In genomic region chr21:33256019-33256418, GRCh38 we compare ENCODE assay signal across 1 cellular context.
TF ChIP-seq lines count a peak whose summit lies in the region.

No MANE protein-coding gene starts in this region.

TF ChIP-seq in GM23338, 12 proteins besides CTCF, POLR2A, EP300 and RAD21:
- TF ChIP-seq NANOG (IDR thresholded peaks at IDR 0.05; ENCODE audit: borderline replicate concordance) (no peak), STAT1 (IDR thresholded peaks at IDR 0.05; ENCODE audit: unreplicated experiment) (no peak), JUNB (IDR thresholded peaks at IDR 0.05; ENCODE audit: unreplicated experiment) (no peak), ZNF114 (CRISPR knock-in tag; IDR thresholded peaks at IDR 0.05) (no peak)
